Comparison of ENCODE assay signal across 1 cellular context in the genomic region with DNA sequence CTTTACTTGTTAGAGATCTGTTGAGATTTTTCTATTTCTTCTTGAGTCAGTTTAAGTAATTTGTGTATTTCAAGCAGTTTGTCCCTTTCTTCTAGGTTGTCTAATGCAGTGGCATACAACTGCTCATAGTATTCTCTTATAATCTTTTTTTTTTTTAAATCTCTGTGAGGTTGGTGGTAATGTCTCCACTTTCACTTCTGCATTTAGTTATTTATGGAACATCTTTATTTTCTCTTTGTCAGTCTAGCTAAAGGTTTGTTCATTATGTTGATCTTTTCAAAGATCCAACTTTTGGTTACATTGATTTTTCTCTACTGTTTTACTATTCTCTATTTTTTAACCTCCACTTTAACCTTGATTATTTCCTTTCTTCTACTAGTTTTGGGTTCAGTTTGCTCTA.
TF ChIP-seq lines count a peak whose summit lies in the region.

No MANE protein-coding gene starts in this region.

TF ChIP-seq in GM12878, 131 proteins besides CTCF, POLR2A, EP300 and RAD21 (continued from another document):
- TF ChIP-seq POU2F2 (IDR thresholded peaks at IDR 0.05; ENCODE audit: borderline replicate concordance, low read depth, low read length) (no peak), RCOR1 (conservative IDR thresholded peaks at IDR 0.05; ENCODE audit: low read depth, low read length) (0 out of 2 replicates have a peak, but pooled peaks have one; percentile 45)
